ENCODE assay signal across 1 cellular context in genomic region chr3:53162672-53163458, GRCh38.
TF ChIP-seq lines count a peak whose summit lies in the region.

No MANE protein-coding gene starts in this region.

TF ChIP-seq in SK-N-SH, 30 proteins besides CTCF, POLR2A, EP300 and RAD21 (continued from another document):
- TF ChIP-seq ZBTB33 (IDR thresholded peaks at IDR 0.05; ENCODE audit: borderline replicate concordance, low read depth) (no peak), NRF1 (IDR thresholded peaks at IDR 0.05; ENCODE audit: low read depth, low read length) (no peak), TCF12 (IDR thresholded peaks at IDR 0.05) (no peak), MXI1 (IDR thresholded peaks at IDR 0.05; ENCODE audit: low read depth, low read length) (no peak), REST (IDR thresholded peaks at IDR 0.05; ENCODE audit: low read depth, low read length) (no peak), TAF1 (IDR thresholded peaks at IDR 0.05; ENCODE audit: borderline replicate concordance, low read depth, low read length) (no peak), FOXJ3 (CRISPR knock-in tag; IDR thresholded peaks at IDR 0.05) (no peak), FOSL2 (IDR thresholded peaks at IDR 0.05; ENCODE audit: borderline replicate concordance, low read depth) (no peak), RFX5 (IDR thresholded peaks at IDR 0.05; ENCODE audit: low read length) (no peak), MEF2A (IDR thresholded peaks at IDR 0.05; ENCODE audit: borderline replicate concordance, low read depth) (no peak), RXRA (IDR thresholded peaks at IDR 0.05; ENCODE audit: borderline replicate concordance, low read depth) (no peak), EZH2phosphoT487 (IDR thresholded peaks at IDR 0.05; ENCODE audit: borderline replicate concordance, low read depth) (no peak), RCOR1 (IDR thresholded peaks at IDR 0.05; ENCODE audit: low read length) (no peak), JUND (IDR thresholded peaks at IDR 0.05) (no peak), NFIC (IDR thresholded peaks at IDR 0.05; ENCODE audit: borderline replicate concordance) (no peak)
